ENCODE assay signal across 14 cellular contexts in the genomic region with DNA sequence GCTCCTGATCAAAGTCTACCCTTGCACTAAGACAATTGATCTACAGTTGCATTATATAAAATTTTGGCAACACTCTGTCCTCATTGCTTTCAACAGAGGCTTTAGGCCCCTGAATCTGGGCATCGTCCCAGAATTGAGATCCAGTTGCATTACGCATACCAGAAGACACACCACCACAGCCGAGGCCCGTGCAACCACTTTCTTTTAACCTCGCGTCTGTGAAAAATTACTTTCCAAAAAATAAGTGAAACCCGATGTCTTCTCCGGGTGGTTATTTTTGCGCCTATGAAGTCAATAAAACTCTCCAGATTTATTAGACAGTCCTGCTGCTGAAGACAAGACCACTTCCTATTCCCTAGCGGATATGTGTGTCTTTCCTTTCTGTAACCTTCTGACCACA. TPM values are rescaled to one million over a fixed set of nuclear protein-coding genes. Genes with fewer than 3 reads are reported as not detected.
A peak's percentile ranks its signal among the peaks of the same experiment; 100 is the strongest.
DNase-seq lines count a peak whose midpoint lies in the region; ATAC-seq and TF ChIP-seq lines count a peak whose summit lies in the region.
"Had no signal": no experiment of that assay in that cellular context is flagged by ENCODE, and none has a peak within 500 bp of the region (broad histone marks: within the 10 kb centered on the region; RNA-seq: fewer than 3 reads in every experiment).

No MANE protein-coding gene starts in this region.

- no peak overlapping the region for H3K9ac ChIP-seq in SK-N-MC (ENCODE audit: insufficient read length)
- no peak overlapping the region for H3K9ac ChIP-seq in rectal smooth muscle tissue (ENCODE audit: low read length)

- BruUV-seq in Caco-2 (replicated peaks; lab: Mats Ljungman, UMichigan) = no TSS peak

- no peak overlapping the region for H3K27ac Mint-ChIP-seq in Caco-2 (ENCODE audit: unreplicated experiment)
- H3K27ac Mint-ChIP-seq: activated T-helper 1 cell treated with anti-CD3 and anti-CD28 coated beads, Interleukin-12 subunit alpha, Interleukin-12 subunit beta, Interleukin-2, Interleukin-4 antibody, amounts not matched to agents 30 ng/mL and 10 ng/mL and 1 ng/mL, durations not matched to agents 14 hours and 24 hours and 36 hours had no signal

- H3K9me3 ChIP-seq in SK-N-MC (ENCODE audit: low read depth, low read length) (no peaks in the 10 kb centered on the region), Caco-2 (no peaks in the 10 kb centered on the region), HAP-1 (no peaks in the 10 kb centered on the region; the same call in 1 of the 2 replicates)
- H3K9me3 ChIP-seq: prostate gland, SJCRH30 had no signal

- H3K4me1 ChIP-seq in rectal smooth muscle tissue (ENCODE audit: control insufficient read depth, insufficient read depth, low read length) = peaks cover 14% of the 10 kb centered on the region
- no peaks in the 10 kb centered on the region for H3K4me1 ChIP-seq in Caco-2
- H3K4me1 ChIP-seq in HAP-1 = peaks cover 4% of the 10 kb centered on the region; the same call in 1 of the 2 replicates
- H3K4me1 ChIP-seq: prostate gland, SJCRH30 had no signal

- peak; percentile 98 for DNase-seq in AG10803 (ENCODE audit: low read depth)
- no peak for DNase-seq in SK-N-MC (ENCODE audit: low read depth, low spot score)
- peak; percentile 96 for DNase-seq in fibroblast of pulmonary artery (ENCODE audit: low read depth)
- no peak for DNase-seq in Caco-2
- DNase-seq in HAP-1 (ENCODE audit: low spot score in 2 of 2) = no peak
- DNase-seq in HPDE6-E6E7 (ENCODE audit: extremely low spot score) = no peak
- DNase-seq: NCI-H1436 treated with DMSO at 0.1 percent for 48 hours, NCI-H82, SJCRH30 had no signal

- in situ Hi-C loops in HAP-1 (cut with MboI; ENCODE audit: low sequenced_read_pairs) = no loop called here

- H3K4me3 ChIP-seq in AG10803 (ENCODE audit: low read length) (no peak overlapping the region), SK-N-MC (peak overlapping the region; percentile 5; the same call in 1 of the 2 replicates), fibroblast of pulmonary artery (replicated peaks; ENCODE audit: low read depth, low read length) (peak overlapping the region; percentile 19), rectal smooth muscle tissue (ENCODE audit: low read length) (no peak overlapping the region), Caco-2 (ENCODE audit: low read depth, low read length) (no peak overlapping the region), HAP-1 (no peak overlapping the region)
- H3K4me3 ChIP-seq: prostate gland, SJCRH30 had no signal

- intact Hi-C loops in Caco-2 (cut with micrococcal nuclease; ENCODE audit: unreplicated experiment) = no loop called here

- H3K9me3 Mint-ChIP-seq in Caco-2 (ENCODE audit: unreplicated experiment) = no peaks in the 10 kb centered on the region
- H3K9me3 Mint-ChIP-seq: activated T-helper 1 cell treated with anti-CD3 and anti-CD28 coated beads, Interleukin-12 subunit alpha, Interleukin-12 subunit beta, Interleukin-2, Interleukin-4 antibody, amounts not matched to agents 30 ng/mL and 10 ng/mL and 1 ng/mL, durations not matched to agents 14 hours and 24 hours and 36 hours had no signal

- peak overlapping the region; percentile 4; the same call in 1 of the 2 replicates for H3K27ac ChIP-seq in SK-N-MC
- peak overlapping the region; percentile 53 for H3K27ac ChIP-seq in rectal smooth muscle tissue (ENCODE audit: low read depth, low read length)
- H3K27ac ChIP-seq: prostate gland, SJCRH30 had no signal

- H3K36me3 ChIP-seq in SK-N-MC (ENCODE audit: insufficient read depth, low read length) (no peaks in the 10 kb centered on the region), rectal smooth muscle tissue (ENCODE audit: control insufficient read depth, insufficient read depth, low read length) (no peaks in the 10 kb centered on the region), Caco-2 (ENCODE audit: control insufficient read depth, insufficient read depth, low read length) (no peaks in the 10 kb centered on the region), HAP-1 (replicated peaks) (no peaks in the 10 kb centered on the region)
- H3K36me3 ChIP-seq: prostate gland, SJCRH30 had no signal

- no peaks in the 10 kb centered on the region for H3K4me1 Mint-ChIP-seq in Caco-2 (ENCODE audit: low read depth, unreplicated experiment)

- no peak overlapping the region for H3K4me3 Mint-ChIP-seq in Caco-2 (ENCODE audit: unreplicated experiment)
- H3K4me3 Mint-ChIP-seq: activated T-helper 1 cell treated with anti-CD3 and anti-CD28 coated beads, Interleukin-12 subunit alpha, Interleukin-12 subunit beta, Interleukin-2, Interleukin-4 antibody, amounts not matched to agents 30 ng/mL and 10 ng/mL and 1 ng/mL, durations not matched to agents 14 hours and 24 hours and 36 hours had no signal

- no peaks in the 10 kb centered on the region for H3K27me3 Mint-ChIP-seq in Caco-2 (ENCODE audit: insufficient read depth, unreplicated experiment)

- H3K36me3 Mint-ChIP-seq in Caco-2 (ENCODE audit: insufficient read depth, unreplicated experiment) = no peaks in the 10 kb centered on the region

- POLR2A ChIA-PET in Caco-2 (lab: Charles Lee) = no interaction called here

- ATAC-seq in HG03025 (IDR thresholded peaks at IDR 0.05; ENCODE audit: low FRiP score, unreplicated experiment) = no peak
- ATAC-seq: activated CD4-positive, CD25-positive, alpha-beta regulatory T cell treated with anti-CD3 and anti-CD28 coated beads, Interleukin-2, amount 50 U/mL, for 24 hours had no signal

- no peak for TF ChIP-seq CTCF in AG10803 (conservative IDR thresholded peaks at IDR 0.05; ENCODE audit: low read length)
- TF ChIP-seq CTCF in fibroblast of pulmonary artery (IDR thresholded peaks at IDR 0.05; ENCODE audit: low read length, missing control alignments) = no peak
- TF ChIP-seq CTCF in Caco-2 (IDR thresholded peaks at IDR 0.05; ENCODE audit: insufficient read depth in 1 of 2, low read depth in 1 of 2, low read length in 1 of 2, severe bottlenecking in 1 of 2, unreplicated experiment in 1 of 2) = no peak

- CTCF ChIA-PET in Caco-2 (lab: Charles Lee) = no interaction called here

- H3K27me3 ChIP-seq in rectal smooth muscle tissue (ENCODE audit: control insufficient read depth, insufficient read depth, low read length) (no peaks in the 10 kb centered on the region), Caco-2 (replicated peaks; ENCODE audit: control insufficient read depth, insufficient read depth, low read length) (no peaks in the 10 kb centered on the region), HAP-1 (ENCODE audit: low read depth) (no peaks in the 10 kb centered on the region)
- H3K27me3 ChIP-seq: SJCRH30 had no signal

RNA-seq across cellular contexts. Expression of a gene that starts 52.1 kb away (rescaled TPM):
- 0.44 and 0.61 TPM in 2 replicates for total RNA-seq in Caco-2 (2022)
- total RNA-seq: activated T-helper 1 cell treated with anti-CD3 and anti-CD28 coated beads, Interleukin-12 subunit alpha, Interleukin-12 subunit beta, Interleukin-2, Interleukin-4 antibody, amounts not matched to agents 30 ng/mL and 10 ng/mL and 1 ng/mL, durations not matched to agents 14 hours and 24 hours and 36 hours had no signal

Comparison
In these comparisons a context has a peak if more than half of its experiments do, and no peak if none do; other contexts are left out.
1. DNase-seq: peak in AG10803 (single experiment) and fibroblast of pulmonary artery (single experiment); none in SK-N-MC (single experiment), Caco-2 (0 of 2), HAP-1 (0 of 2) and HPDE6-E6E7 (single experiment).
2. H3K4me3 ChIP-seq: peak in SK-N-MC (single experiment) and fibroblast of pulmonary artery (single experiment); none in AG10803 (single experiment), rectal smooth muscle tissue (single experiment), Caco-2 (single experiment) and HAP-1 (single experiment).